In genomic region chr7:131774419-131775220, GRCh38 we compare ENCODE assay signal across 1 cellular context.
TF ChIP-seq lines count a peak whose summit lies in the region.

No MANE protein-coding gene starts in this region.

TF ChIP-seq in H1, 55 proteins besides CTCF, POLR2A, EP300 and RAD21:
- TF ChIP-seq CBX8 (IDR thresholded peaks at IDR 0.05; ENCODE audit: borderline replicate concordance, low read depth, low read length) (no peak), BCL11A (IDR thresholded peaks at IDR 0.05; ENCODE audit: low read depth in 2 of 2, low read length in 2 of 2) (no peak), E2F6 (IDR thresholded peaks at IDR 0.05) (0 out of 2 replicates have a peak, but pooled peaks have one; percentile 15), SAP30 (IDR thresholded peaks at IDR 0.05; ENCODE audit: insufficient read depth, insufficient replicate concordance, low read length) (no peak), SRF (IDR thresholded peaks at IDR 0.05; ENCODE audit: low read depth, low read length) (peak; percentile 64), MAFK (IDR thresholded peaks at IDR 0.05; ENCODE audit: low read depth, low read length) (no peak)
- TF ChIP-seq, protein P1, sequence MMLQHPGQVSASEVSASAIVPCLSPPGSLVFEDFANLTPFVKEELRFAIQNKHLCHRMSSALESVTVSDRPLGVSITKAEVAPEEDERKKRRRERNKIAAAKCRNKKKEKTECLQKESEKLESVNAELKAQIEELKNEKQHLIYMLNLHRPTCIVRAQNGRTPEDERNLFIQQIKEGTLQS (IDR thresholded peaks at IDR 0.05; ENCODE audit: insufficient read depth, low read depth, low read length) = no peak
